In the genomic region with DNA sequence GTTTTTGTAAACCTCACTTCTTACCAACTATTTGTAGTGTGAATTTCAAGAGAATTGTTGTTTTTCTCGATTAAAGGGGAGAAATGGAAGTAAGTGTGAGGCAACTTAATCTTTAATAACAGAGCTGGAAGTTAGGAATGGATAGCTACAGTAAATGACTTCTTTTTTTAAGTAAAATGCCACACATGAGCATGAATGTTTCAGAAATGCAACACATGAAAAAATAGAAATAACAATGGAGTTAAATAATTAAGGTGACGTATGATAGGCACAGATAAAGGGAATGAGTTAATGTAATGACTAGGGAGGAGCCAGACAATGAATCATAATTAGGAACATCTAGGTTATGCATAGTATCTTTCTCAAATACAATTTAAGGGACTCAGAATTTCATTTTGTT, we compare ENCODE assay signal across 8 cellular contexts. TPM values are rescaled to one million over a fixed set of nuclear protein-coding genes. Genes with fewer than 3 reads are reported as not detected.
DNase-seq lines count a peak whose midpoint lies in the region; ATAC-seq, FAIRE-seq and TF ChIP-seq lines count a peak whose summit lies in the region.

No MANE protein-coding gene starts in this region.

- H3K27ac Mint-ChIP-seq in CD4-positive, alpha-beta T cell = peak overlapping the region; percentile 29
- H3K27ac Mint-ChIP-seq in brain = peak overlapping the region in 1 of 5 experiments; percentile 50
- H3K27ac Mint-ChIP-seq in naive B cell = peak overlapping the region in 5 of 6 donors; percentile 69 to 95 (median 89)

- peaks cover 69% of the 10 kb centered on the region for H3K4me1 Mint-ChIP-seq in CD4-positive, alpha-beta T cell (ENCODE audit: low read depth)
- H3K4me1 Mint-ChIP-seq in brain (peaks cover 53% of the 10 kb centered on the region), naive B cell (peaks cover 46 to 64% (median 60%) of the 10 kb centered on the region in 3 donors)

- H3K9me3 ChIP-seq in CD4-positive, alpha-beta T cell (ENCODE audit: control insufficient read depth, low read length) = no peaks in the 10 kb centered on the region
- H3K9me3 ChIP-seq in WERI-Rb-1 (ENCODE audit: severe bottlenecking) = peaks cover 3% of the 10 kb centered on the region

- H3K27ac ChIP-seq in CD4-positive, alpha-beta T cell (ENCODE audit: low read depth, low read length) = no peak overlapping the region
- H3K27ac ChIP-seq in WERI-Rb-1 = no peak overlapping the region

- no peak for TF ChIP-seq POLR2A in GM12891 (IDR thresholded peaks at IDR 0.05; ENCODE audit: low read depth, low read length)

- no peaks in the 10 kb centered on the region for H3K9me3 Mint-ChIP-seq in CD4-positive, alpha-beta T cell
- H3K9me3 Mint-ChIP-seq in brain (peaks cover 0 to 9% (median 0%) of the 10 kb centered on the region in 5 experiments), naive B cell (no peaks in the 10 kb centered on the region)

- no peak for DNase-seq in CD4-positive, alpha-beta T cell
- DNase-seq in Kasumi-1 (lab: John Stamatoyannopoulos, UW) = peak; percentile 25 to 34
- DNase-seq in naive B cell = no peak
- no peak for DNase-seq in WERI-Rb-1
- no peak for DNase-seq in GM12891 (ENCODE audit: insufficient read length, low spot score)
- no peak for DNase-seq in DMS53 (lab: John Stamatoyannopoulos, UW)
- DNase-seq in DMS153 treated with DMSO at 0.1 percent for 48 hours (lab: John Stamatoyannopoulos, UW; ENCODE audit: unreplicated experiment) = no peak

- peaks cover 3% of the 10 kb centered on the region; the same call in 1 of the 2 replicates for H3K36me3 ChIP-seq in WERI-Rb-1

- CTCF ChIA-PET in CD4-positive, alpha-beta T cell (lab: Charles Lee) = interaction anchor here (1.4 kb wide), 1 partner anchor 79 kb away, joined by 3 read pairs; no protein-coding TSS in a partner anchor

- no peak for FAIRE-seq in GM12891 (lab: Jason Lieb, UNC)

- no peaks in the 10 kb centered on the region for H3K27me3 Mint-ChIP-seq in CD4-positive, alpha-beta T cell
- H3K27me3 Mint-ChIP-seq in brain = peaks cover 7% of the 10 kb centered on the region
- no peaks in the 10 kb centered on the region for H3K27me3 Mint-ChIP-seq in naive B cell

- peaks cover 45% of the 10 kb centered on the region for H3K36me3 Mint-ChIP-seq in CD4-positive, alpha-beta T cell (ENCODE audit: low read depth)
- peaks cover under 1% of the 10 kb centered on the region for H3K36me3 Mint-ChIP-seq in brain
- peaks cover 17 to 26% of the 10 kb centered on the region in 2 donors for H3K36me3 Mint-ChIP-seq in naive B cell

- no peaks in the 10 kb centered on the region for H3K27me3 ChIP-seq in CD4-positive, alpha-beta T cell (ENCODE audit: control insufficient read depth, insufficient read depth, low read length)
- no peaks in the 10 kb centered on the region for H3K27me3 ChIP-seq in WERI-Rb-1 (ENCODE audit: insufficient read depth, low read depth, severe bottlenecking)

- POLR2A ChIA-PET in CD4-positive, alpha-beta T cell (lab: Charles Lee) = interaction anchor here (1.1 kb wide), 1 partner anchor 129 kb away, joined by 4 read pairs; a partner anchor contains a TSS

- ATAC-seq in CD4-positive, alpha-beta T cell (ENCODE audit: poor library complexity) = no peak
- no peak for ATAC-seq in naive B cell (ENCODE audit: low read depth in 2 of 2)

- intact Hi-C loops in CD4-positive, alpha-beta T cell (cut with DNase I, micrococcal nuclease) = loop anchor here (5.0 to 10.0 kb wide), 4 partner anchors 110 to 293 kb away; a partner anchor contains a TSS

- TF ChIP-seq CTCF in CD4-positive, alpha-beta T cell (IDR thresholded peaks at IDR 0.05) = no peak
- no peak for TF ChIP-seq CTCF in brain (conservative IDR thresholded peaks at IDR 0.05)
- no peak for TF ChIP-seq CTCF in WERI-Rb-1 (IDR thresholded peaks at IDR 0.05; ENCODE audit: low read depth, low read length)

- no peak overlapping the region for H3K4me3 ChIP-seq in WERI-Rb-1 (ENCODE audit: low read depth, low read length)

- H3K4me3 Mint-ChIP-seq in CD4-positive, alpha-beta T cell = peak overlapping the region; percentile 74
- H3K4me3 Mint-ChIP-seq in brain (peak overlapping the region; percentile 10 to 74 (median 51)), naive B cell (peak overlapping the region; percentile 64 to 100 (median 86))

TF ChIP-seq in GM12891, 5 proteins besides CTCF, POLR2A, EP300 and RAD21:
- TF ChIP-seq POLR2AphosphoS5 (IDR thresholded peaks at IDR 0.05; ENCODE audit: low read depth, low read length) (no peak), POU2F2 (IDR thresholded peaks at IDR 0.05; ENCODE audit: low read depth, low read length) (no peak), PAX5 (IDR thresholded peaks at IDR 0.05; ENCODE audit: insufficient read depth, low read length, severe bottlenecking) (no peak), SPI1 (IDR thresholded peaks at IDR 0.05; ENCODE audit: low read depth, low read length) (no peak), TAF1 (IDR thresholded peaks at IDR 0.05; ENCODE audit: low read depth, low read length) (no peak)

RNA-seq across cellular contexts. Expression of a gene that starts 3.4 kb away (rescaled TPM):
- 10 to 100 TPM; 91.9 to 99.9 TPM for total RNA-seq in CD4-positive, alpha-beta T cell
- polyA plus RNA-seq in brain (ENCODE audit: insufficient read depth, low read depth, low replicate concordance) = 0.39 TPM
- 100 to 1,000 TPM in 3 of 6 donors, 10 to 100 TPM in 3; 30.1 to 125 (median 106) TPM for polyA plus RNA-seq in naive B cell (ENCODE audit: low read depth in 6 of 6)
- 9.3 TPM for polyA plus RNA-seq in GM12891 (2012; ENCODE audit: low read depth, missing spikeins)

Comparison
In these comparisons a context has a peak if more than half of its experiments do, and no peak if none do; other contexts are left out.
1. DNase-seq: peak in Kasumi-1 (2 of 2); none in CD4-positive, alpha-beta T cell (0 of 10), naive B cell (single experiment), WERI-Rb-1 (single experiment), GM12891 (single experiment), DMS53 (single experiment) and DMS153 treated with DMSO at 0.1 percent for 48 hours (single experiment).
2. RNA of a gene that starts 3.4 kb away (polyA plus RNA-seq): 30.1 to 125 TPM in naive B cell; 0.39 TPM in brain (single experiment); every median in the first group is over 10 times any median in the second.
3. Peak in every context shown above with its lines, with median percentiles within 50 percentile points of each other: H3K4me3 Mint-ChIP-seq.